In the genomic region with DNA sequence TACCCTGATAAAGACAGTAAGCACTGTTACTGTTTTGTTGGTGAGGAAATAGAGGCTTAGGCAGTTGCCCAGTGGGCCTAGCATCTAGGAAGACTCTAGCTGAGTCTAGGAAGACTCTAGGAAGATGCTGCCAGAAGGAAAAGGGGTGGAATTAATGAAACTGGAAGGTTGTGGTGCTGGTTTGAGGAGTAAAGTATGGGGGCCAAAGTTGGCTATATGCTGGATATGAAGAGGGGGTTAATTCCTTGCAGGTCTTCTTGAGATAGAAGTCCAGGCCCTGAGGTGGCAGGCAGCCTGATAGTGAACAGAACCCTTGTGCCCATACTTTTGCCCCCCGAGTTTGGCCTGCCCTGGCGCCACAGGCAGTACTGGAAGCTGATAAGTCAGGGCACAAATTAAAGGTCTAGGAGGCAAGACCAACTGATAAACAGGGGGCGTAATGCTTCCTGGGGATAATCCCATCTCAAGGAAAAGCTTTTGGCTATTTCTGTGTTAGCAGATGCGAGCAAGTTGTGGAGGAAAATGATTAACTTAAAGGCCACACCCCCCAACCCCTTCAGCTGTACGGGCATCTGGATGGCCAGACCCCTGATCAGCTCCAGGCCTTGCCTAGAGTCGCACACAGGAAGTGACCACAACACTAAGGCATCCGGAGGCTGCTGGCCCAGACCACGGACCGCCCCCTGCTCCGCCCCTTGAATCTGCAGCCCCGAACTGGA, we compare ENCODE assay signal across 8 cellular contexts. TPM values are rescaled to one million over a fixed set of nuclear protein-coding genes. Genes with fewer than 3 reads are reported as not detected.
A peak's percentile ranks its signal among the peaks of the same experiment; 100 is the strongest.
DNase-seq lines count a peak whose midpoint lies in the region; ATAC-seq, FAIRE-seq and TF ChIP-seq lines count a peak whose summit lies in the region.

No MANE protein-coding gene starts in this region.

- H3T11ph ChIP-seq in H9 (ENCODE audit: low read length) = no peak overlapping the region

- peak overlapping the region; percentile 86 to 98 (median 97); a peak in 5 of 7 replicates for H3K27ac Mint-ChIP-seq in H9

- no peak overlapping the region for H4K5ac ChIP-seq in H9 (ENCODE audit: insufficient read length, low read depth, low read length)

- no peak overlapping the region for H2BK15ac ChIP-seq in H9 (ENCODE audit: low read depth, low read length)

- peaks cover 7% of the 10 kb centered on the region; the same call in 1 of the 2 replicates for H3K79me2 ChIP-seq in H9 (ENCODE audit: insufficient read depth, low read length)
- H3K79me2 ChIP-seq in Loucy (ENCODE audit: insufficient read depth, low read length) = peaks cover 98% of the 10 kb centered on the region

- 0 out of 2 replicates have a peak, but pooled peaks cover 10% of the 10 kb centered on the region for H3F3A ChIP-seq in Loucy (ENCODE audit: low read depth)

- peaks cover 3% of the 10 kb centered on the region; the same call in 1 of the 2 replicates for H3K4me1 ChIP-seq in H9 (ENCODE audit: insufficient read depth, low read length)
- peaks cover 56% of the 10 kb centered on the region for H3K4me1 ChIP-seq in Loucy (ENCODE audit: insufficient read depth, low read length, poor library complexity, severe bottlenecking)
- peaks cover 0 to 49% (median 16%) of the 10 kb centered on the region in 4 donors for H3K4me1 ChIP-seq in right lobe of liver

- ATAC-seq in activated CD4-positive, CD25-positive, alpha-beta regulatory T cell treated with anti-CD3 and anti-CD28 coated beads, Interleukin-2, amount 50 U/mL, for 24 hours = no peak
- ATAC-seq in right lobe of liver = peak; percentile 72 to 81 (median 77)

- peak overlapping the region; percentile 25 to 45; a peak in 4 of 5 replicates for H3K4me3 Mint-ChIP-seq in H9

- H3K23ac ChIP-seq in H9 (ENCODE audit: insufficient read length, low read depth, low read length) = no peak overlapping the region

- intact Hi-C loops in right lobe of liver (cut with DNase I) = no loop called here

- H3K9me2 ChIP-seq in Loucy (replicated peaks; ENCODE audit: low read depth, low read length) = no peaks in the 10 kb centered on the region

- no peak overlapping the region for H2BK5ac ChIP-seq in H9 (ENCODE audit: insufficient read length, low read length)

- no peaks in the 10 kb centered on the region for H3K27me3 ChIP-seq in H9 (ENCODE audit: insufficient read depth, low read length)
- H3K27me3 ChIP-seq in Loucy (ENCODE audit: insufficient read depth, low read length, poor library complexity, severe bottlenecking) = no peaks in the 10 kb centered on the region
- H3K27me3 ChIP-seq in right lobe of liver = no peaks in the 10 kb centered on the region

- H3K9me3 ChIP-seq in H9 (ENCODE audit: control insufficient read depth, low read depth, low read length) = no peaks in the 10 kb centered on the region
- no peaks in the 10 kb centered on the region for H3K9me3 ChIP-seq in Loucy (ENCODE audit: insufficient read depth, low read depth, low read length)
- H3K9me3 ChIP-seq in right lobe of liver = no peaks in the 10 kb centered on the region

- H3K4me1 Mint-ChIP-seq in H9 = peaks cover 24% of the 10 kb centered on the region in 2 experiments

- no peaks in the 10 kb centered on the region; the same call in 1 of the 2 replicates for H3K27me3 Mint-ChIP-seq in H9 (ENCODE audit: low read depth)

- peak; percentile 73 for TF ChIP-seq POLR2A in right lobe of liver (IDR thresholded peaks at IDR 0.05)

- H4K91ac ChIP-seq in H9 (ENCODE audit: insufficient read length, low read depth, low read length) = no peak overlapping the region

- H3K9ac ChIP-seq in H9 (ENCODE audit: extremely low read depth, insufficient read length, low read length) (peak overlapping the region; percentile 18), Loucy (ENCODE audit: low read depth, low read length, poor library complexity, severe bottlenecking) (peak overlapping the region; percentile 97)

- no peaks in the 10 kb centered on the region for H3K79me1 ChIP-seq in H9 (ENCODE audit: insufficient read depth, low read depth, low read length, poor library complexity, severe bottlenecking)

- peak overlapping the region; percentile 64; the same call in 1 of the 2 replicates for H3K4ac ChIP-seq in H9 (ENCODE audit: low read depth, low read length)

- no peak overlapping the region for H3K56ac ChIP-seq in H9 (ENCODE audit: insufficient read length, low read depth, low read length)

- H3K23me2 ChIP-seq in H9 (ENCODE audit: insufficient read length, low read depth, low read length, poor library complexity, severe bottlenecking) = peaks cover 19% of the 10 kb centered on the region

- H2AFZ ChIP-seq in H9 (ENCODE audit: low read length) (no peak overlapping the region), Loucy (ENCODE audit: low read length) (no peak overlapping the region)

- H2BK20ac ChIP-seq in H9 (ENCODE audit: low read depth, low read length, poor library complexity, severe bottlenecking) = no peak overlapping the region

- peak overlapping the region; percentile 99 for H3K4me3 ChIP-seq in Loucy (ENCODE audit: low read length, poor library complexity, severe bottlenecking)
- H3K4me3 ChIP-seq in right lobe of liver = no peak overlapping the region

- H4K20me1 ChIP-seq in H9 (ENCODE audit: control insufficient read depth, insufficient read depth, insufficient read length) (no peaks in the 10 kb centered on the region), Loucy (ENCODE audit: insufficient read depth, low read length, poor library complexity, severe bottlenecking) (peaks cover 44% of the 10 kb centered on the region)

- no peak overlapping the region for H2BK12ac ChIP-seq in H9 (ENCODE audit: insufficient read length, low read depth, low read length)

- H3K36me3 Mint-ChIP-seq in H9 (ENCODE audit: insufficient read depth in 1 of 3, low read depth in 3 of 3) = peaks cover 32 to 53% (median 50%) of the 10 kb centered on the region in 3 experiments; a peak in 6 of 7 replicates

- H3K9me3 Mint-ChIP-seq in H9 = no peaks in the 10 kb centered on the region

- H4K8ac ChIP-seq in H9 (replicated peaks; ENCODE audit: insufficient read length, low read depth, low read length) = no peak overlapping the region

- H3K27ac ChIP-seq in H9 (ENCODE audit: insufficient read length, low read depth, low read length) (peak overlapping the region; percentile 72), right lobe of liver (peak overlapping the region; percentile 75 to 91 (median 88))

- peak overlapping the region; percentile 41 for H3K4me2 ChIP-seq in H9 (ENCODE audit: insufficient read depth, insufficient read length, low read length)
- H3K4me2 ChIP-seq in Loucy (ENCODE audit: low read depth, low read length, poor library complexity, severe bottlenecking) = peak overlapping the region; percentile 85

- H2BK120ac ChIP-seq in H9 (ENCODE audit: low read depth, low read length, poor library complexity, severe bottlenecking) = peak overlapping the region; percentile 39

- TF ChIP-seq CTCF in H9 (conservative IDR thresholded peaks at IDR 0.05) (no peak), Loucy (conservative IDR thresholded peaks at IDR 0.05; ENCODE audit: low read length) (no peak), right lobe of liver (IDR thresholded peaks at IDR 0.05) (no peak)

- H3K18ac ChIP-seq in H9 (ENCODE audit: insufficient read length, low read depth, low read length) = peak overlapping the region; percentile 88

- peak overlapping the region; percentile 87; the same call in 1 of the 2 replicates for H3K14ac ChIP-seq in H9 (ENCODE audit: insufficient read depth, low read length)

- DNase-seq in activated CD4-positive, CD25-positive, alpha-beta regulatory T cell treated with anti-CD3 and anti-CD28 coated beads, Interleukin-2, amount 50 U/mL, for 72 hours = peak; percentile 70
- DNase-seq in H9 = peak; percentile 97
- DNase-seq in effector CD4-positive, alpha-beta T cell = peak; percentile 26
- peak; percentile 83 to 93 (median 90) for DNase-seq in right lobe of liver
- peak; percentile 83 for DNase-seq in stimulated activated CD8-positive, alpha-beta memory T cell treated with anti-CD3 and anti-CD28 coated beads, Interleukin-4, amount 100 ng/mL, for 48 hours

- H3K36me3 ChIP-seq in Loucy (ENCODE audit: insufficient read depth, low read length) = peaks cover 34% of the 10 kb centered on the region; the same call in 1 of the 2 replicates
- H3K36me3 ChIP-seq in right lobe of liver = peaks cover 8 to 37% (median 19%) of the 10 kb centered on the region in 4 donors

- WGBS in H9 (ENCODE audit: extremely low coverage, insufficient read length, low lambda C conversion rate) = no CpG with 5 or more reads among the region's 11 CpGs
- WGBS in right lobe of liver (ENCODE audit: insufficient coverage, low coverage, low lambda C conversion rate, missing lambda C conversion rate) = 11% methylated on average over 8 of the region's 11 CpGs

- peak; percentile 54 for FAIRE-seq in TTC549 (lab: Jason Lieb, UNC)

- H2AK5ac ChIP-seq in H9 (ENCODE audit: insufficient read length, low read length) = no peak overlapping the region

RNA-seq across cellular contexts. Expression of a gene that starts 3.1 kb away (rescaled TPM):
- total RNA-seq in H9 (2021) (96.2 and 100 TPM in 2 replicates), right lobe of liver (10 to 100 TPM; 33.4 to 79.9 (median 55.0) TPM)

RNA-seq across cellular contexts. Expression of a gene that starts 3.2 kb away (rescaled TPM):
- total RNA-seq in H9 (2021) = 14.2 and 16.0 TPM in 2 replicates
- 10 to 100 TPM; 11.3 to 17.1 (median 14.2) TPM for total RNA-seq in right lobe of liver

RNA-seq across cellular contexts. Expression of a gene that starts 5.4 kb away (rescaled TPM):
- total RNA-seq in H9 (2021) (198 and 207 TPM in 2 replicates), right lobe of liver (10 to 100 TPM; 47.3 to 81.9 (median 60.4) TPM)

RNA-seq across cellular contexts. Expression of a gene that starts 12.6 kb away (rescaled TPM):
- 37.2 and 37.5 TPM in 2 replicates for total RNA-seq in H9 (2021)
- 100 to 1,000 TPM in 2 of 6 experiments, 10 to 100 TPM in 4; 62.5 to 159 (median 81.0) TPM for total RNA-seq in right lobe of liver

RNA-seq across cellular contexts. Expression of a gene that starts 49.0 kb away (rescaled TPM):
- total RNA-seq in H9 (2021) (12.2 and 12.5 TPM in 2 replicates), right lobe of liver (1 to 10 TPM; 1.8 to 9.2 (median 4.1) TPM)

Comparison
In these comparisons a context has a peak if more than half of its experiments do, and no peak if none do; other contexts are left out.
1. DNase-seq: peak in every context shown above with its lines; median percentile 97 in H9; 90 in right lobe of liver; 83 in stimulated activated CD8-positive, alpha-beta memory T cell treated with anti-CD3 and anti-CD28 coated beads, Interleukin-4, amount 100 ng/mL, for 48 hours; 70 in activated CD4-positive, CD25-positive, alpha-beta regulatory T cell treated with anti-CD3 and anti-CD28 coated beads, Interleukin-2, amount 50 U/mL, for 72 hours; 26 in effector CD4-positive, alpha-beta T cell.
2. ATAC-seq: peak in right lobe of liver (4 of 4); none in activated CD4-positive, CD25-positive, alpha-beta regulatory T cell treated with anti-CD3 and anti-CD28 coated beads, Interleukin-2, amount 50 U/mL, for 24 hours (0 of 2).